Comparison of ENCODE assay signal across 23 cellular contexts in the genomic region with DNA sequence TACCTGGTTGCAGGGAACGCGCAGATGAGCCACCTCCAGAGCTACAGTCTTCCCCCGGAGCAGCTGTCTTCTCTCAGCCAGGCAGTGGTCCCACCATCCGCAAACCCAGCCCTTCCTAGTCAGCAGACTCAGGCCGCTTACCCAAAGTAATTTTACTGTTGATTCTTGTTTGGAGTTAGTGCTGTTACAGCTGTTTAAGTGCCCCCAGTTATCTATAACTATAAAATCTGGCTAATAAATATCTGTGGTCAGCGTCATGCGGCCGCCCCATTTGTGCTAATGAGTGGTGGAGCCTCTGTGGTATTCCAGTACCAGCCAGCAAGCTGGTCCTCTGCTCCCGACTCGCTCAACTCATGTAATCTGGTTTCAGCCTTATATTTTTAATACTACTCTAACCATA. TPM values are rescaled to one million over a fixed set of nuclear protein-coding genes. Genes with fewer than 3 reads are reported as not detected.
DNase-seq lines count a peak whose midpoint lies in the region; TF ChIP-seq lines count a peak whose summit lies in the region.
"Had no signal": no experiment of that assay in that cellular context is flagged by ENCODE, and none has a peak within 500 bp of the region (broad histone marks: within the 10 kb centered on the region; RNA-seq: fewer than 3 reads in every experiment).

No MANE protein-coding gene starts in this region.

- CTCF ChIA-PET in Caco-2 (lab: Charles Lee): no interaction called here

- H3K4me3 Mint-ChIP-seq in Caco-2 (ENCODE audit: unreplicated experiment) (no peak overlapping the region), nephron progenitor cell (no peak overlapping the region)
- H3K4me3 Mint-ChIP-seq: CD14-positive monocyte; CD4-positive, alpha-beta T cell; CD8-positive, alpha-beta memory T cell had no signal

- POLR2A ChIA-PET in Caco-2 (lab: Charles Lee): interaction anchor here (1.1 kb wide), 1 partner anchor 65 kb away, joined by 5 read pairs; a partner anchor contains a TSS

- DNase-seq in Caco-2 (peak; percentile 43 to 46), fibroblast of villous mesenchyme (ENCODE audit: low read depth) (peak; percentile 92), nephron progenitor cell (no peak), smooth muscle cell (lab: John Stamatoyannopoulos, UW; ENCODE audit: unreplicated experiment) (peak; percentile 7), AG08395 (ENCODE audit: low spot score) (no peak), NCI-H1930 (lab: John Stamatoyannopoulos, UW) (no peak), hepatic stellate cell (ENCODE audit: low spot score) (no peak)
- DNase-seq: 8988T; AML-193; BE2C; Calu3; CD4-positive, alpha-beta T cell; CD8-positive, alpha-beta memory T cell; DMS153; DND-41; EL; GDM1; GM23248; H7; HCEC 1CT had no signal

- H3K79me2 ChIP-seq in smooth muscle cell (ENCODE audit: low read depth): no peaks in the 10 kb centered on the region

- WGBS in smooth muscle cell (ENCODE audit: low lambda C conversion rate): 47% methylated on average over 10 of the region's 10 CpGs

- TF ChIP-seq CTCF in Caco-2 (IDR thresholded peaks at IDR 0.05; ENCODE audit: insufficient read depth in 1 of 2, low read depth in 1 of 2, low read length in 1 of 2, severe bottlenecking in 1 of 2, unreplicated experiment in 1 of 2) (no peak), fibroblast of villous mesenchyme (IDR thresholded peaks at IDR 0.05; ENCODE audit: insufficient read depth, low read depth, low read length) (no peak), nephron progenitor cell (IDR thresholded peaks at IDR 0.05) (no peak), smooth muscle cell (IDR thresholded peaks at IDR 0.05; ENCODE audit: borderline replicate concordance, insufficient read depth, poor library complexity, severe bottlenecking) (no peak)

- H3K4me1 ChIP-seq in Caco-2 (peaks cover 5% of the 10 kb centered on the region; the same call in 1 of the 2 replicates), smooth muscle cell (ENCODE audit: low read depth) (no peaks in the 10 kb centered on the region)
- H3K4me1 ChIP-seq: BE2C had no signal

- no peak overlapping the region for H3K27ac ChIP-seq in smooth muscle cell (ENCODE audit: low read depth)
- H3K27ac ChIP-seq: BLaER1 treated with 17β-estradiol and CSF1 and Interleukin-3, amounts not matched to agents 10 nM and 100 nM; GM23248 had no signal

- H3K4me3 ChIP-seq in Caco-2 (ENCODE audit: low read depth, low read length) (no peak overlapping the region), fibroblast of villous mesenchyme (ENCODE audit: low read depth, low read length) (no peak overlapping the region), smooth muscle cell (no peak overlapping the region)
- H3K4me3 ChIP-seq: BLaER1 treated with 17β-estradiol and CSF1 and Interleukin-3, amounts not matched to agents 10 nM and 100 nM; GM12878; GM23248 had no signal

- intact Hi-C loops in Caco-2 (cut with micrococcal nuclease; ENCODE audit: unreplicated experiment): loop anchor here (5.0 kb wide), 2 partner anchors 57 to 92 kb away; a partner anchor contains a TSS

- no peaks in the 10 kb centered on the region for H3K9me3 ChIP-seq in Caco-2
- no peaks in the 10 kb centered on the region for H3K9me3 ChIP-seq in smooth muscle cell (replicated peaks; ENCODE audit: low read depth)
- H3K9me3 ChIP-seq: BE2C; BLaER1 treated with 17β-estradiol and CSF1 and Interleukin-3, amounts not matched to agents 10 nM and 100 nM had no signal

- H3K36me3 ChIP-seq in Caco-2 (ENCODE audit: control insufficient read depth, insufficient read depth, low read length) (peaks cover 3% of the 10 kb centered on the region; the same call in 1 of the 2 replicates), smooth muscle cell (ENCODE audit: low read depth) (peaks cover 5% of the 10 kb centered on the region)

- H4K20me1 ChIP-seq in smooth muscle cell (ENCODE audit: low read depth): peaks cover 11% of the 10 kb centered on the region
- H4K20me1 ChIP-seq: BLaER1 treated with 17β-estradiol and CSF1 and Interleukin-3, amounts not matched to agents 10 nM and 100 nM had no signal

- no TSS peak for BruUV-seq in Caco-2 (replicated peaks; lab: Mats Ljungman, UMichigan)

- H3K9ac ChIP-seq in smooth muscle cell (ENCODE audit: low read depth): no peak overlapping the region
- H3K9ac ChIP-seq: BLaER1 treated with 17β-estradiol and CSF1 and Interleukin-3, amounts not matched to agents 10 nM and 100 nM; GM23248 had no signal

- peak overlapping the region; percentile 55 for H3K4me2 ChIP-seq in smooth muscle cell
- H3K4me2 ChIP-seq: BLaER1 treated with 17β-estradiol and CSF1 and Interleukin-3, amounts not matched to agents 10 nM and 100 nM had no signal

- peaks cover 69% of the 10 kb centered on the region for H3K36me3 Mint-ChIP-seq in Caco-2 (ENCODE audit: insufficient read depth, unreplicated experiment)
- H3K36me3 Mint-ChIP-seq in nephron progenitor cell (ENCODE audit: low read depth): peaks cover 62% of the 10 kb centered on the region

- H3K27ac Mint-ChIP-seq in Caco-2 (ENCODE audit: unreplicated experiment) (no peak overlapping the region), nephron progenitor cell (peak overlapping the region; percentile 33)
- H3K27ac Mint-ChIP-seq: CD14-positive monocyte; CD4-positive, alpha-beta T cell; CD8-positive, alpha-beta memory T cell had no signal

- H3K27me3 Mint-ChIP-seq in Caco-2 (ENCODE audit: insufficient read depth, unreplicated experiment) (no peaks in the 10 kb centered on the region), nephron progenitor cell (ENCODE audit: low read depth, poor library complexity) (no peaks in the 10 kb centered on the region)
- H3K27me3 Mint-ChIP-seq: CD4-positive, alpha-beta T cell; CD8-positive, alpha-beta memory T cell had no signal

- no peak overlapping the region for H2AFZ ChIP-seq in smooth muscle cell (ENCODE audit: low read depth)
- H2AFZ ChIP-seq: GM23248 had no signal

- no peaks in the 10 kb centered on the region for H3K4me1 Mint-ChIP-seq in Caco-2 (ENCODE audit: low read depth, unreplicated experiment)
- peaks cover 22% of the 10 kb centered on the region for H3K4me1 Mint-ChIP-seq in nephron progenitor cell
- H3K4me1 Mint-ChIP-seq: CD14-positive monocyte; CD8-positive, alpha-beta memory T cell had no signal

- H3F3A ChIP-seq in smooth muscle cell (ENCODE audit: low read depth): no peaks in the 10 kb centered on the region

- H3K27me3 ChIP-seq in Caco-2 (replicated peaks; ENCODE audit: control insufficient read depth, insufficient read depth, low read length): no peaks in the 10 kb centered on the region
- H3K27me3 ChIP-seq in smooth muscle cell (ENCODE audit: low read depth): no peaks in the 10 kb centered on the region
- H3K27me3 ChIP-seq: BE2C; BLaER1 treated with 17β-estradiol and CSF1 and Interleukin-3, amounts not matched to agents 10 nM and 100 nM had no signal

- H3K9me3 Mint-ChIP-seq in Caco-2 (ENCODE audit: unreplicated experiment) (no peaks in the 10 kb centered on the region), nephron progenitor cell (no peaks in the 10 kb centered on the region)
- H3K9me3 Mint-ChIP-seq: CD14-positive monocyte; CD4-positive, alpha-beta T cell; CD8-positive, alpha-beta memory T cell had no signal

RNA-seq across cellular contexts. Expression of a gene that starts 43.2 kb away (rescaled TPM):
- total RNA-seq in Caco-2 (2022) (0.60 and 0.64 TPM in 2 replicates), fibroblast of villous mesenchyme (under 0.01 TPM in 2 replicates), smooth muscle cell (0.09 and 0.18 TPM in 2 replicates)
- not detected in 2 replicates for polyA plus RNA-seq in smooth muscle cell
- total RNA-seq: GM12878 had no signal
- polyA plus RNA-seq: CD14-positive monocyte; CD8-positive, alpha-beta memory T cell; GM23248 had no signal

Comparison
In these comparisons a context has a peak if more than half of its experiments do, and no peak if none do; other contexts are left out.
1. DNase-seq: peak in Caco-2 (2 of 2), fibroblast of villous mesenchyme (single experiment) and smooth muscle cell (single experiment); none in nephron progenitor cell (single experiment), AG08395 (single experiment), NCI-H1930 (0 of 2) and hepatic stellate cell (single experiment).